ENCODE assay signal across 8 cellular contexts in the genomic region with DNA sequence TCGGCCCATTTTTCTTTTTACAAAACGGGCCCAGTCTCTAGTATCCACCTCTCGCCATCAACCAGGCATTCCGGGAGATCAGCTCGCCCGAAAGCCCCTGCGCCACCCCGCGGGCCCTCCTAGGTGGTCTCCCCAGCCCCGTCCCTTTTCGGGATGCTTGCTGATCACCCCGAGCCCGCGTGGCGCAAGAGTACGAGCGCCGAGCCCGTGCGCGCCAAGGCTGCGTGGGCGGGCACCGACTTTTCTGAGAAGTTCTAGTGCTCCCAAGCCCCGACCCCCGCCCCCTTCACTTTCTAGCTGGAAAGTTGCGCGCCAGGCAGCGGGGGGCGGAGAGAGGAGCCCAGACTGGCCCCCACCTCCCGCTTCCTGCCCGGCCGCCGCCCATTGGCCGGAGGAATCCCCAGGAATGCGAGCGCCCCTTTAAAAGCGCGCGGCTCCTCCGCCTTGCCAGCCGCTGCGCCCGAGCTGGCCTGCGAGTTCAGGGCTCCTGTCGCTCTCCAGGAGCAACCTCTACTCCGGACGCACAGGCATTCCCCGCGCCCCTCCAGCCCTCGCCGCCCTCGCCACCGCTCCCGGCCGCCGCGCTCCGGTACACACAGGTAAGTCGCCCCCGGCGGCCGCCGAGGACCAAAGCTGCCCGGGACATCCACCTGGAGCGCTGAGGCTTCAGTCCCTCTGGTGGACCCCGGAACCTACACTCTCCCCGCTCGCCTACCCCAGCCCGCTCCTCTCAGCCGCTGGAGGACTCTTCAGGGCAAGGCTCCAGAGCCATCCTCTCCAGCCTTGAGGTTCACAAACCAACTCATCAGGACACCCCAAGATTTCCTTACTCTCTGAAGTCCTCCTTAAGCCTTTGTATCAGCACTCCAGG. TPM values are rescaled to one million over a fixed set of nuclear protein-coding genes. Genes with fewer than 3 reads are reported as not detected.
DNase-seq lines count a peak whose midpoint lies in the region; ATAC-seq and TF ChIP-seq lines count a peak whose summit lies in the region.

A gene (plus strand): TSS at position 450 of the 871 bp plus-strand sequence. CDS start 779 bp downstream, outside the sequence.

- ATAC-seq in naive B cell (ENCODE audit: low read depth in 2 of 2) (no peak), GM18870 (IDR thresholded peaks at IDR 0.05; ENCODE audit: unreplicated experiment) (no peak)

- H3K4me1 Mint-ChIP-seq in activated T-cell treated with anti-CD3 and anti-CD28 coated beads, Interleukin-2, amount 50 U/mL, for 24 hours (ENCODE audit: low read depth), result peaks cover 16% of the 10 kb centered on the region
- peaks cover 11 to 15% (median 15%) of the 10 kb centered on the region in 3 donors for H3K4me1 Mint-ChIP-seq in naive B cell

- H3K4me3 Mint-ChIP-seq in activated T-cell treated with anti-CD3 and anti-CD28 coated beads, Interleukin-2, amount 50 U/mL, for 24 hours, result peak within 1 kb of the TSS; percentile 65
- H3K4me3 Mint-ChIP-seq in naive B cell, result peak within 1 kb of the TSS in 7 of 8 donors; percentile 1 to 74 (median 64)

- peaks cover 62% of the 10 kb centered on the region for H3K27me3 Mint-ChIP-seq in activated T-cell treated with anti-CD3 and anti-CD28 coated beads, Interleukin-2, amount 50 U/mL, for 24 hours
- peaks cover 48 to 70% (median 61%) of the 10 kb centered on the region in 3 donors for H3K27me3 Mint-ChIP-seq in naive B cell

- peak; percentile 47 for DNase-seq in stimulated activated naive CD4-positive, alpha-beta T cell treated with Interleukin-2 at 50 U/mL for 16 hours (lab: John Stamatoyannopoulos, UW)
- DNase-seq in stimulated activated naive CD4-positive, alpha-beta T cell (lab: John Stamatoyannopoulos, UW), result no peak
- DNase-seq in M059J (ENCODE audit: low read depth), result peak; percentile 97
- DNase-seq in activated T-cell treated with anti-CD3 and anti-CD28 coated beads, Interleukin-2, amount 50 U/mL, for 24 hours, result peak; percentile 70
- peak; percentile 19 for DNase-seq in esophagus squamous epithelium (lab: John Stamatoyannopoulos, UW)
- no peak for DNase-seq in naive B cell

- TF ChIP-seq CTCF in esophagus squamous epithelium (IDR thresholded peaks at IDR 0.05), result no peak

- peaks cover 0 to 8% (median 0%) of the 10 kb centered on the region in 4 donors for H3K27me3 ChIP-seq in esophagus squamous epithelium

- WGBS in esophagus squamous epithelium, 2 donors, result 1 to 4% methylated on average over 6 to 22 of the region's 71 CpGs

- TF ChIP-seq POLR2A in esophagus squamous epithelium (IDR thresholded peaks at IDR 0.05), result peak in 2 of 4 donors; percentile 92 to 97

- H3K9me3 Mint-ChIP-seq in activated T-cell treated with anti-CD3 and anti-CD28 coated beads, Interleukin-2, amount 50 U/mL, for 24 hours, result no peaks in the 10 kb centered on the region
- H3K9me3 Mint-ChIP-seq in naive B cell, result no peaks in the 10 kb centered on the region

- peak within 1 kb of the TSS; percentile 81 to 95 (median 92) for H3K27ac ChIP-seq in esophagus squamous epithelium
- H3K27ac ChIP-seq in temporal lobe (ENCODE audit: low read depth, low read length), result no peak within 1 kb of the TSS

- intact Hi-C loops in esophagus squamous epithelium (cut with DNase I), result loop anchor here (5.0 to 10.0 kb wide), 3 partner anchors 174 to 764 kb away; no protein-coding TSS in a partner anchor

- peaks cover 7 to 75% (median 17%) of the 10 kb centered on the region in 3 donors for H3K4me1 ChIP-seq in esophagus squamous epithelium

- H3K36me3 ChIP-seq in esophagus squamous epithelium, result peaks cover 0 to 38% (median 9%) of the 10 kb centered on the region in 3 donors

- H3K36me3 Mint-ChIP-seq in activated T-cell treated with anti-CD3 and anti-CD28 coated beads, Interleukin-2, amount 50 U/mL, for 24 hours (ENCODE audit: low read depth), result no peaks in the 10 kb centered on the region
- no peaks in the 10 kb centered on the region for H3K36me3 Mint-ChIP-seq in naive B cell

- H3K4me3 ChIP-seq in esophagus squamous epithelium, result peak within 1 kb of the TSS; percentile 40 to 82 (median 63)

- peak within 1 kb of the TSS; percentile 47 for H3K27ac Mint-ChIP-seq in activated T-cell treated with anti-CD3 and anti-CD28 coated beads, Interleukin-2, amount 50 U/mL, for 24 hours
- H3K27ac Mint-ChIP-seq in naive B cell, result no peak within 1 kb of the TSS

- no peaks in the 10 kb centered on the region for H3K9me3 ChIP-seq in esophagus squamous epithelium

RNA-seq across cellular contexts. Expression of the gene that starts here (rescaled TPM):
- 3,688 and 5,591 TPM in 2 replicates for total RNA-seq in M059J (2014; rRNA removed; shearing (Covaris generic))
- total RNA-seq in esophagus squamous epithelium (100 to 1,000 TPM in 1 of 4 donors, 10 to 100 TPM in 2, 1 to 10 TPM in 1; 6.3 to 110 (median 63.8) TPM), temporal lobe (29.5 TPM)
- 1 to 10 TPM in 1 of 6 donors, under 1 TPM in 4, not detected in 1; 0.31 to 2.3 (median 0.88) TPM for polyA plus RNA-seq in naive B cell (ENCODE audit: low read depth in 6 of 6)

Comparison
In these comparisons a context has a peak if more than half of its experiments do, and no peak if none do; other contexts are left out.
1. RNA of the gene that starts here (total RNA-seq): 3,688 to 5,591 TPM in M059J; 6.3 to 110 TPM in esophagus squamous epithelium and 29.5 TPM in temporal lobe (single experiment); every median in the first group is over 10 times any median in the second.
2. DNase-seq: peak in stimulated activated naive CD4-positive, alpha-beta T cell treated with Interleukin-2 at 50 U/mL for 16 hours (single experiment), M059J (single experiment), activated T-cell treated with anti-CD3 and anti-CD28 coated beads, Interleukin-2, amount 50 U/mL, for 24 hours (single experiment) and esophagus squamous epithelium (single experiment); none in stimulated activated naive CD4-positive, alpha-beta T cell (0 of 6) and naive B cell (single experiment).